13 cellular contexts compared by ENCODE assay signal in the genomic region with DNA sequence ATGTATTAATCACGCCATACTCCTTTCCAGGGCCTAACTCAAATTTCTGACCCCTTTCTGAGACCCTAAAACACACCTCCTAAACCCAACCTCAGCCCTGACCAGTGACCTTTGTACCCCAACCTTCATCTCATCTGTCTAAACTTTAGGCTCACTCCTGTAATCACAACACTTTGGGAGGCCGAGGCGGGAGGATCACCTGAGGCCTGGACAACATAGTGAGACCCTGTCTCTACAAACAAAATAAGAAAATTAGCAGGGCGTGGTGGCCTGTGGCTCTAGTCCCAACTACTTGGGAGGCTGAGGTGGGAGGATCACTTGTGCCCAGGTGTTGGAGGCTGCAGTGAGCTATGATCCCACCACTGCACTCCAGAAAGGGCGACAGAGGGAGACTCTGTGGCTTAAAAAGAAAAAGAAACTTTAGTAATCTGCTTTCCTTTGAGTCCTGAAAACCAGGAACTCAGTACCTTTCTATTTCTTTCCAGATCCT. TPM values are rescaled to one million over a fixed set of nuclear protein-coding genes. Genes with fewer than 3 reads are reported as not detected.
DNase-seq lines count a peak whose midpoint lies in the region; ATAC-seq, FAIRE-seq and TF ChIP-seq lines count a peak whose summit lies in the region.
"Had no signal": no experiment of that assay in that cellular context is flagged by ENCODE, and none has a peak within 500 bp of the region (broad histone marks: within the 10 kb centered on the region; RNA-seq: fewer than 3 reads in every experiment).

No MANE protein-coding gene starts in this region.

- no peaks in the 10 kb centered on the region for H3K36me3 ChIP-seq in HepG2 (replicated peaks in 1 of 2; ENCODE audit: control insufficient read depth in 1 of 2, insufficient read depth in 2 of 2, low read length in 2 of 2)
- no peaks in the 10 kb centered on the region for H3K36me3 ChIP-seq in right lobe of liver
- H3K36me3 ChIP-seq in vagina, result no peaks in the 10 kb centered on the region
- H3K36me3 ChIP-seq in MG63, result no peaks in the 10 kb centered on the region
- H3K36me3 ChIP-seq: adrenal gland had no signal

- no peaks in the 10 kb centered on the region for H3K79me2 ChIP-seq in HepG2 (ENCODE audit: insufficient read depth, low read length)

- peak overlapping the region; percentile 86 for H3K4me3 Mint-ChIP-seq in nephron progenitor cell

- DNase-seq in HepG2 (ENCODE audit: low spot score), result no peak
- DNase-seq in right lobe of liver, result no peak
- DNase-seq in dorsolateral prefrontal cortex, result no peak
- DNase-seq in nephron progenitor cell, result no peak
- no peak for DNase-seq in vagina (ENCODE audit: extremely low spot score in 2 of 2)
- DNase-seq in MG63, result no peak
- no peak for DNase-seq in SKM-1 treated with dmso at 0.1 percent for 144 hours (lab: John Stamatoyannopoulos, UW; ENCODE audit: unreplicated experiment)
- DNase-seq: CD4-positive, CD25-positive, alpha-beta regulatory T cell; naive thymus-derived CD8-positive, alpha-beta T cell; NCI-H1092 had no signal

- in situ Hi-C loops in HepG2 (cut with HindIII; ENCODE audit: extremely low pct_ligation_motif_present, low pct_unique_long_range_greater_than_20kb), result no loop called here

- H3K9me3 ChIP-seq in HepG2 (ENCODE audit: low read length) (no peaks in the 10 kb centered on the region), right lobe of liver (no peaks in the 10 kb centered on the region), vagina (no peaks in the 10 kb centered on the region), MG63 (no peaks in the 10 kb centered on the region)
- H3K9me3 ChIP-seq: adrenal gland had no signal

- no TSS peak for BruUV-seq in HepG2 (replicated peaks; lab: Mats Ljungman, UMichigan)

- peak overlapping the region; percentile 93 for H3K4me2 ChIP-seq in HepG2 (ENCODE audit: low read depth, low read length)

- no peak for TF ChIP-seq EP300 in HepG2 (IDR thresholded peaks at IDR 0.05; ENCODE audit: low read depth in 2 of 2, low read length in 2 of 2)
- no peak for TF ChIP-seq EP300 in HepG2 (CRISPR knock-in tag; IDR thresholded peaks at IDR 0.05; ENCODE audit: borderline replicate concordance)

- intact Hi-C loops in HepG2 (cut with micrococcal nuclease; ENCODE audit: unreplicated experiment) (loop anchor here (2.0 kb wide), 1 partner anchor 23 kb away; no protein-coding TSS in a partner anchor), right lobe of liver (cut with DNase I) (no loop called here), dorsolateral prefrontal cortex (cut with DNase I) (no loop called here), vagina (cut with DNase I) (no loop called here)

- H2AFZ ChIP-seq in HepG2 (ENCODE audit: low read length), result no peak overlapping the region

- POLR2A ChIA-PET in HepG2 (lab: Yijun Ruan, JAX), result no interaction called here

- TF ChIP-seq RAD21 in HepG2 (CRISPR knock-in tag; IDR thresholded peaks at IDR 0.05), result no peak

- TF ChIP-seq POLR2A in HepG2 (IDR thresholded peaks at IDR 0.05; ENCODE audit: insufficient read depth in 1 of 2, low read depth in 2 of 2, low read length in 2 of 2) (no peak), right lobe of liver (IDR thresholded peaks at IDR 0.05) (no peak), vagina (IDR thresholded peaks at IDR 0.05) (no peak)

- H4K20me1 ChIP-seq in HepG2 (ENCODE audit: insufficient read depth, low read length), result no peaks in the 10 kb centered on the region

- 75% methylated on average over 5 of the region's 5 CpGs for WGBS in HepG2 (ENCODE audit: low lambda C conversion rate)
- 79% methylated on average over 5 of the region's 5 CpGs for WGBS in right lobe of liver (ENCODE audit: insufficient coverage, low coverage, low lambda C conversion rate, missing lambda C conversion rate)

- ATAC-seq in HepG2, result no peak
- no peak for ATAC-seq in right lobe of liver
- no peak for ATAC-seq in GM18517 (IDR thresholded peaks at IDR 0.05; ENCODE audit: unreplicated experiment)
- ATAC-seq: naive thymus-derived CD8-positive, alpha-beta T cell had no signal

- H3K9ac ChIP-seq in HepG2 (ENCODE audit: insufficient read depth, low read depth, low read length), result no peak overlapping the region

- CTCF ChIA-PET in HepG2 (lab: Yijun Ruan, JAX; ENCODE audit: low intra/inter-chr PET ratio, low total read pairs), result interaction anchor here (1.2 kb wide), 1 partner anchor 31 kb away, joined by 4 read pairs; no protein-coding TSS in a partner anchor

- peaks cover 32% of the 10 kb centered on the region for H3K4me1 Mint-ChIP-seq in nephron progenitor cell

- H3K27me3 Mint-ChIP-seq in nephron progenitor cell (ENCODE audit: low read depth, poor library complexity), result peaks cover 25% of the 10 kb centered on the region

- H3K27ac Mint-ChIP-seq in nephron progenitor cell, result peak overlapping the region; percentile 20
- H3K27ac Mint-ChIP-seq: CD4-positive, CD25-positive, alpha-beta regulatory T cell had no signal

- H3K27me3 ChIP-seq in HepG2 (ENCODE audit: control insufficient read depth in 1 of 2, insufficient read depth in 2 of 2, low read length in 2 of 2) (no peaks in the 10 kb centered on the region; a peak in 1 of 5 replicates), right lobe of liver (no peaks in the 10 kb centered on the region), dorsolateral prefrontal cortex (no peaks in the 10 kb centered on the region), vagina (no peaks in the 10 kb centered on the region), MG63 (peaks cover 16% of the 10 kb centered on the region)
- H3K27me3 ChIP-seq: adrenal gland had no signal

- H3K4me3 ChIP-seq in HepG2 (replicated peaks in 1 of 3; ENCODE audit: insufficient read depth in 1 of 3, low read depth in 2 of 3, low read length in 3 of 3) (peak overlapping the region in 2 of 3 experiments; percentile 78 to 91; a peak in 4 of 6 replicates), right lobe of liver (peak overlapping the region in 1 of 3 donors; percentile 41), dorsolateral prefrontal cortex (peak overlapping the region in 45 of 59 donors; percentile 29 to 71 (median 57)), vagina (peak overlapping the region; percentile 54 to 62), MG63 (no peak overlapping the region)

- TF ChIP-seq CTCF in HepG2 (CRISPR knock-in tag; IDR thresholded peaks at IDR 0.05), result no peak
- no peak for TF ChIP-seq CTCF in right lobe of liver (IDR thresholded peaks at IDR 0.05)
- no peak for TF ChIP-seq CTCF in dorsolateral prefrontal cortex (IDR thresholded peaks at IDR 0.05 in 54 of 56, conservative IDR thresholded peaks at IDR 0.05 in 2 of 56; ENCODE audit: low read depth in 1 of 56, partially characterized antibody in 56 of 56)
- TF ChIP-seq CTCF in nephron progenitor cell (IDR thresholded peaks at IDR 0.05), result no peak
- no peak for TF ChIP-seq CTCF in vagina (IDR thresholded peaks at IDR 0.05)

- no peaks in the 10 kb centered on the region for H3K9me3 Mint-ChIP-seq in nephron progenitor cell
- H3K9me3 Mint-ChIP-seq: naive thymus-derived CD8-positive, alpha-beta T cell had no signal

- H3K4me1 ChIP-seq in HepG2 (ENCODE audit: insufficient read depth, low read length) (peaks cover 26% of the 10 kb centered on the region), right lobe of liver (peaks cover 0 to 8% (median 0%) of the 10 kb centered on the region in 4 donors), vagina (peaks cover 26% of the 10 kb centered on the region)

- FAIRE-seq in HepG2 (lab: Jason Lieb, UNC), result no peak

- H3K36me3 Mint-ChIP-seq in nephron progenitor cell (ENCODE audit: low read depth), result peaks cover 4% of the 10 kb centered on the region
- H3K36me3 Mint-ChIP-seq: CD4-positive, CD25-positive, alpha-beta regulatory T cell; naive thymus-derived CD8-positive, alpha-beta T cell had no signal

- H3K27ac ChIP-seq in HepG2 (ENCODE audit: extremely low read length, insufficient read depth, low read length) (no peak overlapping the region), right lobe of liver (no peak overlapping the region), dorsolateral prefrontal cortex (peak overlapping the region in 9 of 59 donors; percentile 21 to 79 (median 36)), vagina (peak overlapping the region; percentile 66)
- H3K27ac ChIP-seq: VCaP had no signal

RNA-seq across cellular contexts. Expression of a gene that starts 4.7 kb away (rescaled TPM):
- total RNA-seq in HepG2 (2016; rRNA removed; fragmentation: Illumina TruSeq; extraction: Trizol) (2.1 and 2.9 TPM in 2 replicates), right lobe of liver (1 to 10 TPM; 1.5 to 7.2 (median 2.9) TPM), dorsolateral prefrontal cortex (100 to 1,000 TPM in 2 of 120 experiments, 10 to 100 TPM in 118; 18.9 to 124 (median 63.4) TPM), vagina (13.0 TPM)
- 5.1 and 6.2 TPM in 2 replicates for total RNA-seq in HepG2 (2016; cell fraction: cytosol; rRNA removed; fragmentation: Illumina TruSeq; extraction: Trizol; ENCODE audit: low read depth)
- 2.0 and 3.5 TPM in 2 replicates for total RNA-seq in HepG2 (2016; cell fraction: insoluble cytoplasmic fraction; rRNA removed; fragmentation: Illumina TruSeq; extraction: Trizol)
- total RNA-seq in HepG2 (2016; cell fraction: membrane; rRNA removed; fragmentation: Illumina TruSeq; extraction: Trizol), result 6.2 and 8.3 TPM in 2 replicates
- total RNA-seq in HepG2 (2016; cell fraction: nucleus; rRNA removed; fragmentation: Illumina TruSeq; extraction: Trizol), result 2.3 and 2.8 TPM in 2 replicates
- 17.1 and 18.0 TPM in 2 replicates for polyA plus RNA-seq in HepG2 (2011; rRNA removed)
- polyA plus RNA-seq in HepG2 (2011; cell fraction: cytosol; rRNA removed), result 13.2 and 17.0 TPM in 2 replicates
- 12.6 and 14.7 TPM in 2 replicates for polyA plus RNA-seq in HepG2 (2011; cell fraction: nucleus; rRNA removed)
- polyA plus RNA-seq in HepG2 (2012), result 11.2 and 15.2 TPM in 2 replicates
- 8.6 and 9.5 TPM in 2 replicates for polyA plus RNA-seq in HepG2 (2016; cell fraction: cytosol; fragmentation: Illumina TruSeq; extraction: Trizol; ENCODE audit: low read depth)
- polyA plus RNA-seq in HepG2 (2016; cell fraction: insoluble cytoplasmic fraction; fragmentation: Illumina TruSeq; extraction: Trizol; ENCODE audit: low read depth), result 3.9 and 4.7 TPM in 2 replicates
- 9.5 and 9.7 TPM in 2 replicates for polyA plus RNA-seq in HepG2 (2016; cell fraction: membrane; fragmentation: Illumina TruSeq; extraction: Trizol; ENCODE audit: low read depth)
- polyA plus RNA-seq in HepG2 (2016; cell fraction: nucleus; fragmentation: Illumina TruSeq; extraction: Trizol; ENCODE audit: insufficient read depth, low read depth), result 11.0 and 11.5 TPM in 2 replicates
- 6.0 and 30.0 TPM in 2 replicates for polyA minus RNA-seq in HepG2 (2011; rRNA and poly(A)+ RNA removed; ENCODE audit: low replicate concordance)
- 7.6 and 8.3 TPM in 2 replicates for polyA minus RNA-seq in HepG2 (2011; cell fraction: cytosol; rRNA and poly(A)+ RNA removed)
- 7.1 and 7.6 TPM in 2 replicates for polyA minus RNA-seq in HepG2 (2011; cell fraction: nucleus; rRNA and poly(A)+ RNA removed)
- total RNA-seq in MG63 (2014; rRNA removed; shearing (Covaris generic); ENCODE audit: low replicate concordance), result 4.9 and 6.1 TPM in 2 replicates

RNA-seq across cellular contexts. Expression of a gene that starts 6.1 kb away (rescaled TPM):
- 0.31 and 0.67 TPM in 2 replicates for total RNA-seq in HepG2 (2016; rRNA removed; fragmentation: Illumina TruSeq; extraction: Trizol)
- 0.53 and 0.71 TPM in 2 replicates for total RNA-seq in HepG2 (2016; cell fraction: cytosol; rRNA removed; fragmentation: Illumina TruSeq; extraction: Trizol; ENCODE audit: low read depth)
- total RNA-seq in HepG2 (2016; cell fraction: insoluble cytoplasmic fraction; rRNA removed; fragmentation: Illumina TruSeq; extraction: Trizol), result 0.48 and 0.91 TPM in 2 replicates
- total RNA-seq in HepG2 (2016; cell fraction: membrane; rRNA removed; fragmentation: Illumina TruSeq; extraction: Trizol), result 0.72 and 1.2 TPM in 2 replicates
- total RNA-seq in HepG2 (2016; cell fraction: nucleus; rRNA removed; fragmentation: Illumina TruSeq; extraction: Trizol), result not detected in 2 replicates
- 1.3 and 1.8 TPM in 2 replicates for polyA plus RNA-seq in HepG2 (2011; rRNA removed)
- polyA plus RNA-seq in HepG2 (2011; cell fraction: cytosol; rRNA removed), result 2.6 TPM in 2 replicates
- polyA plus RNA-seq in HepG2 (2011; cell fraction: nucleus; rRNA removed), result 1.1 and 2.1 TPM in 2 replicates
- 1.4 and 1.9 TPM in 2 replicates for polyA plus RNA-seq in HepG2 (2012)
- 0.86 and 1.5 TPM in 2 replicates for polyA plus RNA-seq in HepG2 (2016; cell fraction: cytosol; fragmentation: Illumina TruSeq; extraction: Trizol; ENCODE audit: low read depth)
- 0.76 TPM in 1 of 2 replicates, not detected in the other for polyA plus RNA-seq in HepG2 (2016; cell fraction: insoluble cytoplasmic fraction; fragmentation: Illumina TruSeq; extraction: Trizol; ENCODE audit: low read depth)
- polyA plus RNA-seq in HepG2 (2016; cell fraction: membrane; fragmentation: Illumina TruSeq; extraction: Trizol; ENCODE audit: low read depth), result 0.77 and 1.1 TPM in 2 replicates
- polyA plus RNA-seq in HepG2 (2016; cell fraction: nucleus; fragmentation: Illumina TruSeq; extraction: Trizol; ENCODE audit: insufficient read depth, low read depth), result 1.2 TPM in 1 of 2 replicates, not detected in the other
- 0.23 TPM in 1 of 2 replicates, not detected in the other for polyA minus RNA-seq in HepG2 (2011; rRNA and poly(A)+ RNA removed; ENCODE audit: low replicate concordance)
- polyA minus RNA-seq in HepG2 (2011; cell fraction: cytosol; rRNA and poly(A)+ RNA removed), result not detected in 2 replicates
- polyA minus RNA-seq in HepG2 (2011; cell fraction: nucleus; rRNA and poly(A)+ RNA removed), result 0.50 TPM in 1 of 2 replicates, not detected in the other
- 1 to 10 TPM in 2 of 6 experiments, under 1 TPM in 3, not detected in 1; 0.32 to 2.0 (median 0.51) TPM for total RNA-seq in right lobe of liver
- 1 to 10 TPM in 108 of 120 experiments, under 1 TPM in 12; 0.59 to 4.9 (median 1.9) TPM for total RNA-seq in dorsolateral prefrontal cortex
- 3.9 TPM for total RNA-seq in vagina
- 6.6 TPM in 1 of 2 replicates, not detected in the other for total RNA-seq in MG63 (2014; rRNA removed; shearing (Covaris generic); ENCODE audit: low replicate concordance)

RNA-seq across cellular contexts. Expression of a gene that starts 15.1 kb away (rescaled TPM):
- 64.6 and 67.1 TPM in 2 replicates for total RNA-seq in HepG2 (2016; rRNA removed; fragmentation: Illumina TruSeq; extraction: Trizol)
- total RNA-seq in HepG2 (2016; cell fraction: cytosol; rRNA removed; fragmentation: Illumina TruSeq; extraction: Trizol; ENCODE audit: low read depth), result 22.8 and 24.0 TPM in 2 replicates
- total RNA-seq in HepG2 (2016; cell fraction: insoluble cytoplasmic fraction; rRNA removed; fragmentation: Illumina TruSeq; extraction: Trizol), result 60.7 and 68.5 TPM in 2 replicates
- total RNA-seq in HepG2 (2016; cell fraction: membrane; rRNA removed; fragmentation: Illumina TruSeq; extraction: Trizol), result 55.3 and 59.3 TPM in 2 replicates
- 38.8 and 40.6 TPM in 2 replicates for total RNA-seq in HepG2 (2016; cell fraction: nucleus; rRNA removed; fragmentation: Illumina TruSeq; extraction: Trizol)
- polyA plus RNA-seq in HepG2 (2011; rRNA removed), result 41.8 and 49.1 TPM in 2 replicates
- 29.9 and 46.4 TPM in 2 replicates for polyA plus RNA-seq in HepG2 (2011; cell fraction: cytosol; rRNA removed)
- 78.2 and 83.1 TPM in 2 replicates for polyA plus RNA-seq in HepG2 (2011; cell fraction: nucleus; rRNA removed)
- polyA plus RNA-seq in HepG2 (2012), result 30.9 and 35.9 TPM in 2 replicates
- 20.6 and 22.3 TPM in 2 replicates for polyA plus RNA-seq in HepG2 (2016; cell fraction: cytosol; fragmentation: Illumina TruSeq; extraction: Trizol; ENCODE audit: low read depth)
- polyA plus RNA-seq in HepG2 (2016; cell fraction: insoluble cytoplasmic fraction; fragmentation: Illumina TruSeq; extraction: Trizol; ENCODE audit: low read depth), result 75.4 and 76.4 TPM in 2 replicates
- 40.8 and 44.1 TPM in 2 replicates for polyA plus RNA-seq in HepG2 (2016; cell fraction: membrane; fragmentation: Illumina TruSeq; extraction: Trizol; ENCODE audit: low read depth)
- polyA plus RNA-seq in HepG2 (2016; cell fraction: nucleus; fragmentation: Illumina TruSeq; extraction: Trizol; ENCODE audit: insufficient read depth, low read depth), result 70.9 and 74.4 TPM in 2 replicates
- 38.0 and 110 TPM in 2 replicates for polyA minus RNA-seq in HepG2 (2011; rRNA and poly(A)+ RNA removed; ENCODE audit: low replicate concordance)
- polyA minus RNA-seq in HepG2 (2011; cell fraction: cytosol; rRNA and poly(A)+ RNA removed), result 36.7 and 47.2 TPM in 2 replicates
- polyA minus RNA-seq in HepG2 (2011; cell fraction: nucleus; rRNA and poly(A)+ RNA removed), result 31.7 and 50.2 TPM in 2 replicates
- 10 to 100 TPM; 19.4 to 64.1 (median 30.6) TPM for total RNA-seq in right lobe of liver
- total RNA-seq in dorsolateral prefrontal cortex, result 10 to 100 TPM in 118 of 120 experiments, 1 to 10 TPM in 2; 7.0 to 36.7 (median 18.3) TPM
- 103 TPM for total RNA-seq in vagina
- 129 and 196 TPM in 2 replicates for total RNA-seq in MG63 (2014; rRNA removed; shearing (Covaris generic); ENCODE audit: low replicate concordance)

RNA-seq across cellular contexts. Expression of a gene that starts 24.4 kb away (rescaled TPM):
- total RNA-seq in HepG2 (2016; rRNA removed; fragmentation: Illumina TruSeq; extraction: Trizol), result 0.21 and 6.0 TPM in 2 replicates
- total RNA-seq in HepG2 (2016; cell fraction: cytosol; rRNA removed; fragmentation: Illumina TruSeq; extraction: Trizol; ENCODE audit: low read depth), result 0.79 and 0.91 TPM in 2 replicates
- 0.37 and 5.7 TPM in 2 replicates for total RNA-seq in HepG2 (2016; cell fraction: insoluble cytoplasmic fraction; rRNA removed; fragmentation: Illumina TruSeq; extraction: Trizol)
- total RNA-seq in HepG2 (2016; cell fraction: membrane; rRNA removed; fragmentation: Illumina TruSeq; extraction: Trizol), result 0.93 and 1.2 TPM in 2 replicates
- total RNA-seq in HepG2 (2016; cell fraction: nucleus; rRNA removed; fragmentation: Illumina TruSeq; extraction: Trizol), result 17.8 and 18.2 TPM in 2 replicates
- 2.8 TPM in 2 replicates for polyA plus RNA-seq in HepG2 (2011; rRNA removed)
- 0.67 and 0.69 TPM in 2 replicates for polyA plus RNA-seq in HepG2 (2011; cell fraction: cytosol; rRNA removed)
- polyA plus RNA-seq in HepG2 (2011; cell fraction: nucleus; rRNA removed), result 23.1 and 35.9 TPM in 2 replicates
- 0.51 and 1.1 TPM in 2 replicates for polyA plus RNA-seq in HepG2 (2012)
- not detected in 2 replicates for polyA plus RNA-seq in HepG2 (2016; cell fraction: cytosol; fragmentation: Illumina TruSeq; extraction: Trizol; ENCODE audit: low read depth)
- 0.35 and 0.74 TPM in 2 replicates for polyA plus RNA-seq in HepG2 (2016; cell fraction: insoluble cytoplasmic fraction; fragmentation: Illumina TruSeq; extraction: Trizol; ENCODE audit: low read depth)
- polyA plus RNA-seq in HepG2 (2016; cell fraction: membrane; fragmentation: Illumina TruSeq; extraction: Trizol; ENCODE audit: low read depth), result 0.17 and 0.41 TPM in 2 replicates
- 17.9 and 36.0 TPM in 2 replicates for polyA plus RNA-seq in HepG2 (2016; cell fraction: nucleus; fragmentation: Illumina TruSeq; extraction: Trizol; ENCODE audit: insufficient read depth, low read depth)
- 16.2 and 24.3 TPM in 2 replicates for polyA minus RNA-seq in HepG2 (2011; rRNA and poly(A)+ RNA removed; ENCODE audit: low replicate concordance)
- polyA minus RNA-seq in HepG2 (2011; cell fraction: cytosol; rRNA and poly(A)+ RNA removed), result 1.5 and 2.2 TPM in 2 replicates
- polyA minus RNA-seq in HepG2 (2011; cell fraction: nucleus; rRNA and poly(A)+ RNA removed), result 32.3 and 48.2 TPM in 2 replicates
- total RNA-seq in right lobe of liver, result 1 to 10 TPM in 1 of 6 experiments, under 1 TPM in 5; 0.19 to 1.2 (median 0.44) TPM
- total RNA-seq in dorsolateral prefrontal cortex, result 100 to 1,000 TPM in 2 of 120 experiments, 10 to 100 TPM in 32, 1 to 10 TPM in 86; 2.6 to 168 (median 7.7) TPM
- 20.6 TPM for total RNA-seq in vagina
- total RNA-seq in MG63 (2014; rRNA removed; shearing (Covaris generic); ENCODE audit: low replicate concordance), result 0.33 TPM in 1 of 2 replicates, not detected in the other
